Comparison of ENCODE assay signal across 23 cellular contexts in the genomic region with DNA sequence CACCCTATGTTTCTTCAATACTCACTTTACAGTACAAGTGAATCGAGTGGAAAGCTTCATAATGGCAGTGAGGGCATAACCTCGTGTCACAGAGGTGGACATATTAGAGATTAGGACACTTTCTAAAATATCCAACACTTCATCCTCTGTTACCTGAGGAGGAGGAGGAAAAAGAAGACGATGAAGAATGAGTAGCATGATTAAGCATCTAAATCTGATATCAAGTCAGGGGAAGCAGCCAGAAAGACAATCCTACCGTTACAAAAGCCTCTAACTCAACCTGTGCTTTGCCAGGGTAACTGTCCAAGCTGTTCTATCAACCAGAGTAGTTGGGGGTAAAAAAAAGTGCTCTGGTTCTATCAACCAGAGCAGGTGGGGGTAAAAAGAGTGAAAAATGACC.
"Had no signal": no experiment of that assay in that cellular context is flagged by ENCODE, and none has a peak within 500 bp of the region (broad histone marks: within the 10 kb centered on the region; RNA-seq: fewer than 3 reads in every experiment).

No MANE protein-coding gene starts in this region.

- H3K27ac Mint-ChIP-seq: activated CD8-positive, alpha-beta T cell treated with anti-CD3 and anti-CD28 coated beads for 36 hours; activated naive CD4-positive, alpha-beta T cell treated with anti-CD3 and anti-CD28 coated beads, Interleukin-2, amount 50 U/mL, for 24 hours; activated T-cell treated with anti-CD3 and anti-CD28 coated beads, Interleukin-2, amount 50 U/mL, for 72 hours; type B pancreatic cell had no signal

- DNase-seq: activated CD4-positive, alpha-beta T cell treated with anti-CD3 and anti-CD28 coated beads for 1 hour; activated CD8-positive, alpha-beta T cell treated with anti-CD3 and anti-CD28 coated beads for 36 hours; activated gamma-delta T cell; activated T-cell treated with anti-CD3 and anti-CD28 coated beads, Interleukin-2, amount 50 U/mL, for 72 hours; amygdala; body of pancreas; central memory CD4-positive, alpha-beta T cell; head of caudate nucleus; kidney glomerular epithelial cell; left ventricle myocardium inferior; mammary epithelial cell; occipital lobe; posterior cingulate gyrus; SJCRH30; stimulated activated CD4-positive, alpha-beta T cell treated with anti-CD3 and anti-CD28 coated beads, Interleukin-12 subunit alpha, Interleukin-12 subunit beta, amount 100 ng/mL, for 4 hours; stimulated activated CD4-positive, alpha-beta T cell treated with anti-CD3 and anti-CD28 coated beads, Interleukin-1b, Interleukin-23, amount 100 ng/mL, for 48 hours; stimulated activated CD8-positive, alpha-beta memory T cell treated with anti-CD3 and anti-CD28 coated beads, Interleukin-4, amount 100 ng/mL, for 48 hours; stomach; T-helper 2 cell; testis; WERI-Rb-1 had no signal

- H3K9me3 Mint-ChIP-seq: activated CD8-positive, alpha-beta T cell treated with anti-CD3 and anti-CD28 coated beads for 36 hours; activated naive CD4-positive, alpha-beta T cell treated with anti-CD3 and anti-CD28 coated beads, Interleukin-2, amount 50 U/mL, for 24 hours; activated T-cell treated with anti-CD3 and anti-CD28 coated beads, Interleukin-2, amount 50 U/mL, for 72 hours; type B pancreatic cell had no signal

- ATAC-seq: activated CD8-positive, alpha-beta T cell treated with anti-CD3 and anti-CD28 coated beads for 36 hours; activated T-cell treated with anti-CD3 and anti-CD28 coated beads, Interleukin-2, amount 50 U/mL, for 72 hours; body of pancreas had no signal

- H3K4me3 Mint-ChIP-seq: activated CD8-positive, alpha-beta T cell treated with anti-CD3 and anti-CD28 coated beads for 36 hours; activated naive CD4-positive, alpha-beta T cell treated with anti-CD3 and anti-CD28 coated beads, Interleukin-2, amount 50 U/mL, for 24 hours; activated T-cell treated with anti-CD3 and anti-CD28 coated beads, Interleukin-2, amount 50 U/mL, for 72 hours; type B pancreatic cell had no signal

- H3K27me3 Mint-ChIP-seq: activated CD8-positive, alpha-beta T cell treated with anti-CD3 and anti-CD28 coated beads for 36 hours; activated naive CD4-positive, alpha-beta T cell treated with anti-CD3 and anti-CD28 coated beads, Interleukin-2, amount 50 U/mL, for 24 hours; type B pancreatic cell had no signal

- H3K4me1 Mint-ChIP-seq: activated naive CD4-positive, alpha-beta T cell treated with anti-CD3 and anti-CD28 coated beads, Interleukin-2, amount 50 U/mL, for 24 hours had no signal
